ENCODE assay signal across 29 cellular contexts in genomic region chr5:140469259-140469658, GRCh38.
"Had no signal": no experiment of that assay in that cellular context is flagged by ENCODE, and none has a peak within 500 bp of the region (broad histone marks: within the 10 kb centered on the region; RNA-seq: fewer than 3 reads in every experiment).

No MANE protein-coding gene starts in this region.

- H3K4me3 Mint-ChIP-seq: activated naive CD4-positive, alpha-beta T cell treated with anti-CD3 and anti-CD28 coated beads for 36 hours; activated naive CD8-positive, alpha-beta T cell treated with anti-CD3 and anti-CD28 coated beads, Interleukin-2, amount 10 ng/mL, durations not matched to agents 7 days and 5 days; natural killer cell treated with Interleukin-12 subunit alpha and Interleukin-12 subunit beta and Interleukin-15 and Interleukin-18, amount 100 ng/mL, for 72 hours; stimulated activated effector memory CD8-positive, alpha-beta T cell treated with anti-CD3 and anti-CD28 coated beads, Interleukin-12 subunit alpha, Interleukin-12 subunit beta, amount 100 ng/mL, for 72 hours; stimulated activated naive CD8-positive, alpha-beta T cell treated with anti-CD3 and anti-CD28 coated beads, Interleukin-15, amount 100 ng/mL, for 72 hours; T-cell; T-helper 2 cell treated with Interferon-gamma antibody and Interleukin-4, amounts not matched to agents 5 μg/mL and 100 μg/mL, for 36 hours; type B pancreatic cell had no signal

- H3K27me3 Mint-ChIP-seq: activated naive CD8-positive, alpha-beta T cell treated with anti-CD3 and anti-CD28 coated beads, Interleukin-2, amount 10 ng/mL, durations not matched to agents 7 days and 5 days; natural killer cell treated with Interleukin-12 subunit alpha and Interleukin-12 subunit beta and Interleukin-15 and Interleukin-18, amount 100 ng/mL, for 72 hours; stimulated activated naive CD8-positive, alpha-beta T cell treated with anti-CD3 and anti-CD28 coated beads, Interleukin-15, amount 100 ng/mL, for 72 hours; T-cell; type B pancreatic cell had no signal

- DNase-seq: activated CD4-positive, alpha-beta T cell treated with anti-CD3 and anti-CD28 coated beads for 4 hours; activated CD4-positive, alpha-beta T cell treated with anti-CD3 and anti-CD28 coated beads, Interleukin-2, amount 50 U/mL, for 4 hours; activated CD8-positive, alpha-beta memory T cell treated with anti-CD3 and anti-CD28 coated beads for 24 hours; activated effector memory CD4-positive, alpha-beta T cell treated with anti-CD3 and anti-CD28 coated beads, Interleukin-2, amount 50 U/mL, for 16 hours; activated naive CD4-positive, alpha-beta T cell treated with anti-CD3 and anti-CD28 coated beads for 36 hours; activated naive CD8-positive, alpha-beta T cell treated with anti-CD3 and anti-CD28 coated beads, Interleukin-2, amount 10 ng/mL, durations not matched to agents 7 days and 5 days; amniotic stem cell; brain microvascular endothelial cell; caudate nucleus; effector CD4-positive, alpha-beta T cell; glutamatergic neuron; islet precursor cell; left ventricle myocardium inferior; mucosa of descending colon; right lobe of liver; stimulated activated CD4-positive, alpha-beta T cell treated with anti-CD3 and anti-CD28 coated beads, Interleukin-12 subunit alpha, Interleukin-12 subunit beta, amount 100 ng/mL, for 4 hours; stimulated activated CD4-positive, alpha-beta T cell treated with anti-CD3 and anti-CD28 coated beads, Interleukin-4, amount 100 ng/mL, for 24 hours; stimulated activated naive CD8-positive, alpha-beta T cell treated with anti-CD3 and anti-CD28 coated beads, Interleukin-15, amount 100 ng/mL, for 72 hours; substantia nigra; T-cell had no signal

- H3K4me3 ChIP-seq: left ventricle myocardium inferior, mucosa of descending colon, right lobe of liver, vagina had no signal

- H3K9me3 ChIP-seq: left ventricle myocardium inferior, mucosa of descending colon, neutrophil, right lobe of liver, vagina had no signal

- H3K27ac Mint-ChIP-seq: activated naive CD4-positive, alpha-beta T cell treated with anti-CD3 and anti-CD28 coated beads for 36 hours; activated naive CD8-positive, alpha-beta T cell treated with anti-CD3 and anti-CD28 coated beads, Interleukin-2, amount 10 ng/mL, durations not matched to agents 7 days and 5 days; natural killer cell treated with Interleukin-12 subunit alpha and Interleukin-12 subunit beta and Interleukin-15 and Interleukin-18, amount 100 ng/mL, for 72 hours; stimulated activated effector memory CD8-positive, alpha-beta T cell treated with anti-CD3 and anti-CD28 coated beads, Interleukin-12 subunit alpha, Interleukin-12 subunit beta, amount 100 ng/mL, for 72 hours; T-helper 2 cell treated with Interferon-gamma antibody and Interleukin-4, amounts not matched to agents 5 μg/mL and 100 μg/mL, for 36 hours; type B pancreatic cell had no signal

- H3K4me1 ChIP-seq: vagina had no signal

- H3K4me1 Mint-ChIP-seq: activated naive CD8-positive, alpha-beta T cell treated with anti-CD3 and anti-CD28 coated beads, Interleukin-2, amount 10 ng/mL, durations not matched to agents 7 days and 5 days; stimulated activated effector memory CD8-positive, alpha-beta T cell treated with anti-CD3 and anti-CD28 coated beads, Interleukin-12 subunit alpha, Interleukin-12 subunit beta, amount 100 ng/mL, for 72 hours; stimulated activated naive CD8-positive, alpha-beta T cell treated with anti-CD3 and anti-CD28 coated beads, Interleukin-15, amount 100 ng/mL, for 72 hours; T-cell had no signal

- H3K27me3 ChIP-seq: brain microvascular endothelial cell, neutrophil, right lobe of liver, vagina had no signal

- H3K27ac ChIP-seq: brain microvascular endothelial cell, left ventricle myocardium inferior, neutrophil, vagina had no signal

- FAIRE-seq: astrocyte, endometrium, frontal cortex had no signal

- ATAC-seq: mucosa of descending colon; natural killer cell treated with Interleukin-12 subunit alpha and Interleukin-12 subunit beta and Interleukin-15 and Interleukin-18, amount 100 ng/mL, for 72 hours; stimulated activated effector memory CD8-positive, alpha-beta T cell treated with anti-CD3 and anti-CD28 coated beads, Interleukin-12 subunit alpha, Interleukin-12 subunit beta, amount 100 ng/mL, for 72 hours; stimulated activated naive CD8-positive, alpha-beta T cell treated with anti-CD3 and anti-CD28 coated beads, Interleukin-15, amount 100 ng/mL, for 72 hours; T-cell had no signal

- H3K9me3 Mint-ChIP-seq: activated naive CD4-positive, alpha-beta T cell treated with anti-CD3 and anti-CD28 coated beads for 36 hours; activated naive CD8-positive, alpha-beta T cell treated with anti-CD3 and anti-CD28 coated beads, Interleukin-2, amount 10 ng/mL, durations not matched to agents 7 days and 5 days; natural killer cell treated with Interleukin-12 subunit alpha and Interleukin-12 subunit beta and Interleukin-15 and Interleukin-18, amount 100 ng/mL, for 72 hours; stimulated activated effector memory CD8-positive, alpha-beta T cell treated with anti-CD3 and anti-CD28 coated beads, Interleukin-12 subunit alpha, Interleukin-12 subunit beta, amount 100 ng/mL, for 72 hours; stimulated activated naive CD8-positive, alpha-beta T cell treated with anti-CD3 and anti-CD28 coated beads, Interleukin-15, amount 100 ng/mL, for 72 hours; T-cell; T-helper 2 cell treated with Interferon-gamma antibody and Interleukin-4, amounts not matched to agents 5 μg/mL and 100 μg/mL, for 36 hours; type B pancreatic cell had no signal
